Comparison of ENCODE assay signal across 26 cellular contexts in genomic region chr6:29502181-29502580, GRCh38. TPM values are rescaled to one million over a fixed set of nuclear protein-coding genes. Genes with fewer than 3 reads are reported as not detected.
A peak's percentile ranks its signal among the peaks of the same experiment; 100 is the strongest.
DNase-seq lines count a peak whose midpoint lies in the region; ATAC-seq, FAIRE-seq and TF ChIP-seq lines count a peak whose summit lies in the region.
"Had no signal": no experiment of that assay in that cellular context is flagged by ENCODE, and none has a peak within 500 bp of the region (broad histone marks: within the 10 kb centered on the region; RNA-seq: fewer than 3 reads in every experiment).

No MANE protein-coding gene starts in this region.

- H4K20me1 ChIP-seq in GM23338 (replicated peaks; ENCODE audit: insufficient read depth), result no peaks in the 10 kb centered on the region; the same call in 1 of the 2 replicates
- H4K20me1 ChIP-seq in keratinocyte (ENCODE audit: control insufficient read depth, extremely low read depth, insufficient read depth, low read length), result no peaks in the 10 kb centered on the region
- H4K20me1 ChIP-seq: BLaER1 had no signal

- no peak overlapping the region for H3K27ac Mint-ChIP-seq in GM23338
- H3K27ac Mint-ChIP-seq in chondrocyte (ENCODE audit: unreplicated experiment), result peak overlapping the region; percentile 67
- H3K27ac Mint-ChIP-seq: CD4-positive, alpha-beta T cell had no signal

- H3K27me3 ChIP-seq in GM23338 (ENCODE audit: insufficient read depth), result no peaks in the 10 kb centered on the region
- peaks cover 19% of the 10 kb centered on the region for H3K27me3 ChIP-seq in keratinocyte (ENCODE audit: control insufficient read depth, extremely low read depth, insufficient read depth, low read length)
- H3K27me3 ChIP-seq: BLaER1 had no signal

- H3K4me2 ChIP-seq in GM23338 (no peak overlapping the region), keratinocyte (ENCODE audit: control insufficient read depth, extremely low read depth, insufficient read depth, low read depth, low read length) (peak overlapping the region; percentile 48)
- H3K4me2 ChIP-seq: BLaER1, KMS-11 had no signal

- ATAC-seq in GM23338, result no peak
- ATAC-seq in GM18520 (IDR thresholded peaks at IDR 0.05; ENCODE audit: unreplicated experiment), result no peak
- ATAC-seq: GM12878, HCT116 had no signal

- no peaks in the 10 kb centered on the region for H3K4me1 ChIP-seq in GM23338 (ENCODE audit: insufficient read depth)
- H3K4me1 ChIP-seq in keratinocyte (ENCODE audit: control insufficient read depth, extremely low read depth, insufficient read depth, low read length), result peaks cover 4% of the 10 kb centered on the region
- H3K4me1 ChIP-seq: BLaER1 had no signal

- H3K4me1 Mint-ChIP-seq in GM23338 (no peaks in the 10 kb centered on the region; the same call in 2 of the 3 replicates), chondrocyte (ENCODE audit: low read depth) (peaks cover 13% of the 10 kb centered on the region)

- 0 out of 2 replicates have a peak, but pooled peaks cover 5% of the 10 kb centered on the region for H3K9me2 ChIP-seq in GM23338 (ENCODE audit: insufficient read depth)

- no peaks in the 10 kb centered on the region for H3K9me3 Mint-ChIP-seq in GM23338
- no peaks in the 10 kb centered on the region for H3K9me3 Mint-ChIP-seq in chondrocyte (ENCODE audit: low read depth)
- H3K9me3 Mint-ChIP-seq: CD4-positive, alpha-beta T cell had no signal

- H3K9ac ChIP-seq in keratinocyte (ENCODE audit: control insufficient read depth, extremely low read depth, insufficient read depth, low read length), result no peak overlapping the region
- H3K9ac ChIP-seq: BLaER1, KMS-11 had no signal

- no peak overlapping the region for H3K27ac ChIP-seq in GM23338 (ENCODE audit: low read depth)
- peak overlapping the region; percentile 49 for H3K27ac ChIP-seq in keratinocyte (ENCODE audit: control insufficient read depth, insufficient read depth, low read length)
- H3K27ac ChIP-seq: BLaER1, KMS-11 had no signal

- FAIRE-seq in keratinocyte (lab: Jason Lieb, UNC), result no peak
- FAIRE-seq: GM12878 had no signal

- peaks cover 2% of the 10 kb centered on the region for H3K27me3 Mint-ChIP-seq in GM23338 (ENCODE audit: insufficient read depth, low read depth, poor library complexity)
- H3K27me3 Mint-ChIP-seq in chondrocyte (ENCODE audit: low read depth), result peaks cover 8% of the 10 kb centered on the region

- no peaks in the 10 kb centered on the region for H3K9me3 ChIP-seq in keratinocyte (ENCODE audit: control insufficient read depth, low read depth, low read length)
- H3K9me3 ChIP-seq: BLaER1 had no signal

- no peaks in the 10 kb centered on the region for H3K79me2 ChIP-seq in GM23338 (replicated peaks; ENCODE audit: insufficient read depth)
- H3K79me2 ChIP-seq in keratinocyte (ENCODE audit: control insufficient read depth, insufficient read depth, low read length), result no peaks in the 10 kb centered on the region

- dilution Hi-C loops in keratinocyte (cut with MboI; ENCODE audit: extremely low pct_ligation_motif_present, low sequenced_read_pairs), result no loop called here

- H3K4me3 Mint-ChIP-seq in GM23338 (no peak overlapping the region), chondrocyte (ENCODE audit: unreplicated experiment) (no peak overlapping the region)
- H3K4me3 Mint-ChIP-seq: CD4-positive, alpha-beta T cell had no signal

- H3K36me3 Mint-ChIP-seq in GM23338 (ENCODE audit: low read depth) (no peaks in the 10 kb centered on the region), chondrocyte (ENCODE audit: low read depth) (no peaks in the 10 kb centered on the region)

- TF ChIP-seq CTCF in GM23338 (conservative IDR thresholded peaks at IDR 0.05; ENCODE audit: low read depth in 2 of 2) (no peak), chondrocyte (IDR thresholded peaks at IDR 0.05) (no peak), keratinocyte (optimal IDR thresholded peaks at IDR 0.05 in 1 of 3, IDR thresholded peaks at IDR 0.05 in 1 of 3, conservative IDR thresholded peaks at IDR 0.05 in 1 of 3; ENCODE audit: extremely low read depth in 1 of 3, insufficient read depth in 2 of 3, low read length in 3 of 3) (no peak)

- H2AFZ ChIP-seq in GM23338 (0 out of 2 replicates have a peak overlapping the region, but pooled peaks have one; percentile 23), keratinocyte (ENCODE audit: control insufficient read depth, low read length) (peak overlapping the region; percentile 33)

- DNase-seq in Daoy (ENCODE audit: low read depth) (peak; percentile 45), GM23338 (ENCODE audit: low spot score) (no peak), chondrocyte (ENCODE audit: low spot score) (no peak), keratinocyte (ENCODE audit: low read depth, low spot score) (no peak), OCI-M2 (lab: John Stamatoyannopoulos, UW; ENCODE audit: unreplicated experiment) (no peak), NCI-H187 (lab: John Stamatoyannopoulos, UW) (no peak)
- DNase-seq: CD4-positive, alpha-beta T cell; COR-L47; DMS79; IMR-90; MV-4-11; NCI-H1105 treated with DMSO at 0.1 percent for 48 hours; NCI-H1694; NCI-H2081 treated with DMSO at 0.1 percent for 48 hours; NCI-H2171 treated with DMSO at 0.1 percent for 48 hours; NCI-H446 treated with DMSO at 0.1 percent for 48 hours; NCI-H526 treated with DMSO at 0.1 percent for 48 hours; OCI-M1; Right ventricle myocardium superior; SW 1271 had no signal

- H3K36me3 ChIP-seq in GM23338 (ENCODE audit: insufficient read depth) (no peaks in the 10 kb centered on the region), keratinocyte (ENCODE audit: control insufficient read depth in 2 of 2, extremely low read depth in 1 of 2, insufficient read depth in 2 of 2, low read length in 2 of 2) (no peaks in the 10 kb centered on the region)
- H3K36me3 ChIP-seq: BLaER1 had no signal

- no peaks in the 10 kb centered on the region for H3F3A ChIP-seq in GM23338 (replicated peaks; ENCODE audit: low read depth)

- H3K9me1 ChIP-seq in keratinocyte (ENCODE audit: control insufficient read depth, extremely low read depth, insufficient read depth, low read length), result no peaks in the 10 kb centered on the region

- H3K4me3 ChIP-seq in GM23338 (no peak overlapping the region), keratinocyte (ENCODE audit: control insufficient read depth in 2 of 3, extremely low read depth in 1 of 3, insufficient read depth in 2 of 3, low read depth in 1 of 3, low read length in 3 of 3) (no peak overlapping the region)
- H3K4me3 ChIP-seq: BLaER1, GM12878 had no signal

RNA-seq across cellular contexts. Expression of gene MAS1L, which starts 14.4 kb away (rescaled TPM):
- not detected in 2 replicates for total RNA-seq in Daoy (2014; rRNA removed; shearing (Covaris generic))
- total RNA-seq in GM23338 (2014; rRNA removed; shearing (Covaris generic)), result not detected in 2 replicates
- polyA plus RNA-seq in GM23338 (2016; fragmentation: Nextera tagmentation; extraction: Ambion mirVana) (not detected in 2 replicates), keratinocyte (not detected in 3 replicates)
- not detected in 3 replicates for total RNA-seq in chondrocyte
- polyA plus RNA-seq in keratinocyte (2011; ENCODE audit: low read depth), result not detected
- polyA plus RNA-seq in keratinocyte (2011; cell fraction: cytosol; rRNA removed), result not detected in 2 replicates
- polyA plus RNA-seq in keratinocyte (2011; cell fraction: nucleus; rRNA removed), result not detected in 2 replicates
- not detected in 2 replicates for polyA plus RNA-seq in keratinocyte (2012; ENCODE audit: low replicate concordance)
- not detected in 3 replicates for polyA minus RNA-seq in keratinocyte
- polyA minus RNA-seq in keratinocyte (2011; cell fraction: cytosol; rRNA and poly(A)+ RNA removed), result not detected
- polyA minus RNA-seq in keratinocyte (2011; cell fraction: nucleus; rRNA and poly(A)+ RNA removed), result not detected in 2 replicates
- total RNA-seq: CD4-positive, alpha-beta T cell; GM12878; IMR-90; Right ventricle myocardium superior; SK-MEL-5 had no signal
- polyA plus RNA-seq: GM12878, IMR-90 had no signal

RNA-seq across cellular contexts. Expression of gene OR2H1, which starts 45.2 kb away (rescaled TPM):
- total RNA-seq in Daoy (2014; rRNA removed; shearing (Covaris generic)), result not detected in 2 replicates
- total RNA-seq in GM23338 (2014; rRNA removed; shearing (Covaris generic)), result not detected in 2 replicates
- polyA plus RNA-seq in GM23338 (2016; fragmentation: Nextera tagmentation; extraction: Ambion mirVana) (not detected in 2 replicates), keratinocyte (not detected in 3 replicates)
- total RNA-seq in chondrocyte, result not detected in 3 replicates
- not detected for polyA plus RNA-seq in keratinocyte (2011; ENCODE audit: low read depth)
- polyA plus RNA-seq in keratinocyte (2011; cell fraction: cytosol; rRNA removed), result not detected in 2 replicates
- not detected in 2 replicates for polyA plus RNA-seq in keratinocyte (2011; cell fraction: nucleus; rRNA removed)
- not detected in 2 replicates for polyA plus RNA-seq in keratinocyte (2012; ENCODE audit: low replicate concordance)
- polyA minus RNA-seq in keratinocyte, result not detected in 3 replicates
- polyA minus RNA-seq in keratinocyte (2011; cell fraction: cytosol; rRNA and poly(A)+ RNA removed), result not detected
- polyA minus RNA-seq in keratinocyte (2011; cell fraction: nucleus; rRNA and poly(A)+ RNA removed), result not detected in 2 replicates
- total RNA-seq: CD4-positive, alpha-beta T cell; GM12878; IMR-90; Right ventricle myocardium superior; SK-MEL-5 had no signal
- polyA plus RNA-seq: GM12878, IMR-90 had no signal

RNA-seq across cellular contexts. Expression of gene OR11A1, which starts 45.3 kb away (rescaled TPM):
- not detected in 2 replicates for total RNA-seq in Daoy (2014; rRNA removed; shearing (Covaris generic))
- total RNA-seq in GM23338 (2014; rRNA removed; shearing (Covaris generic)), result not detected in 2 replicates
- not detected in 2 replicates for polyA plus RNA-seq in GM23338 (2016; fragmentation: Nextera tagmentation; extraction: Ambion mirVana)
- not detected in 3 replicates for total RNA-seq in chondrocyte
- not detected in 3 replicates for polyA plus RNA-seq in keratinocyte
- polyA plus RNA-seq in keratinocyte (2011; ENCODE audit: low read depth), result not detected
- not detected in 2 replicates for polyA plus RNA-seq in keratinocyte (2011; cell fraction: cytosol; rRNA removed)
- polyA plus RNA-seq in keratinocyte (2011; cell fraction: nucleus; rRNA removed), result not detected in 2 replicates
- polyA plus RNA-seq in keratinocyte (2012; ENCODE audit: low replicate concordance), result not detected in 2 replicates
- polyA minus RNA-seq in keratinocyte, result not detected in 3 replicates
- not detected for polyA minus RNA-seq in keratinocyte (2011; cell fraction: cytosol; rRNA and poly(A)+ RNA removed)
- polyA minus RNA-seq in keratinocyte (2011; cell fraction: nucleus; rRNA and poly(A)+ RNA removed), result not detected in 2 replicates
- total RNA-seq: CD4-positive, alpha-beta T cell; GM12878; IMR-90; Right ventricle myocardium superior; SK-MEL-5 had no signal
- polyA plus RNA-seq: GM12878, IMR-90 had no signal

RNA-seq across cellular contexts. Expression of gene UBD, which starts 57.4 kb away (rescaled TPM):
- 2.8 and 10.1 TPM in 2 replicates for total RNA-seq in Daoy (2014; rRNA removed; shearing (Covaris generic))
- total RNA-seq in GM23338 (2014; rRNA removed; shearing (Covaris generic)), result not detected in 2 replicates
- polyA plus RNA-seq in GM23338 (2016; fragmentation: Nextera tagmentation; extraction: Ambion mirVana) (not detected in 2 replicates), keratinocyte (not detected in 3 replicates)
- total RNA-seq in chondrocyte, result not detected in 3 replicates
- not detected for polyA plus RNA-seq in keratinocyte (2011; ENCODE audit: low read depth)
- not detected in 2 replicates for polyA plus RNA-seq in keratinocyte (2011; cell fraction: cytosol; rRNA removed)
- not detected in 2 replicates for polyA plus RNA-seq in keratinocyte (2011; cell fraction: nucleus; rRNA removed)
- polyA plus RNA-seq in keratinocyte (2012; ENCODE audit: low replicate concordance), result not detected in 2 replicates
- not detected in 3 replicates for polyA minus RNA-seq in keratinocyte
- not detected for polyA minus RNA-seq in keratinocyte (2011; cell fraction: cytosol; rRNA and poly(A)+ RNA removed)
- not detected in 2 replicates for polyA minus RNA-seq in keratinocyte (2011; cell fraction: nucleus; rRNA and poly(A)+ RNA removed)
- total RNA-seq: CD4-positive, alpha-beta T cell; IMR-90; SK-MEL-5 had no signal
- polyA plus RNA-seq: IMR-90 had no signal
